23 cellular contexts compared by ENCODE assay signal in the genomic region with DNA sequence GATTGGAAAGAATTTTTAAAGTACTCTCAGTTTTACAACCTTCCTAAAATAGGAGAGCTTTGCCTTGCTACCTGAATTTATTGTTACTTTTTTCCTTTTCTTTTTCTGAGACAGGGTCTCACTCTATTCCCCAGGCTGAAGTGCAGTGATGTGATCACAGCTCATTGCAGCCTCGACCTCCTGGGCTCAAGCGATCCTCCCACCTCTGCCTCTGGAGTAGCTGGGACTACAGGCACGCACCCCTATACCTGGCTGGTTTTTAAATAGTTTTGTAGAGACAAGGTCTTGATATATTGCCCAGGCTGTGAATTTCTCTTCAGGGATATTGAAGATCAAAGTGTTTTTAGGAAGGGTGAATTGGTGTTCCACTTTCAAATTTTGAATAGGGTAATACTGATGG. TPM values are rescaled to one million over a fixed set of nuclear protein-coding genes. Genes with fewer than 3 reads are reported as not detected.
"Had no signal": no experiment of that assay in that cellular context is flagged by ENCODE, and none has a peak within 500 bp of the region (broad histone marks: within the 10 kb centered on the region; RNA-seq: fewer than 3 reads in every experiment).

No MANE protein-coding gene starts in this region.

- H3K27ac ChIP-seq: KMS-11, RWPE1, SJCRH30, VCaP had no signal

- ATAC-seq: activated CD8-positive, alpha-beta T cell treated with anti-CD3 and anti-CD28 coated beads for 36 hours; activated T-cell treated with anti-CD3 and anti-CD28 coated beads, Interleukin-2, amount 50 U/mL, for 72 hours had no signal

- H3K4me3 ChIP-seq: SJCRH30 had no signal

- H3K4me1 Mint-ChIP-seq: activated naive CD4-positive, alpha-beta T cell treated with anti-CD3 and anti-CD28 coated beads, Interleukin-2, amount 10 ng/mL, durations not matched to agents 7 days and 5 days; activated naive CD8-positive, alpha-beta T cell treated with anti-CD3 and anti-CD28 coated beads for 36 hours had no signal

- H3K27ac Mint-ChIP-seq: activated CD8-positive, alpha-beta T cell treated with anti-CD3 and anti-CD28 coated beads for 36 hours; activated naive CD4-positive, alpha-beta T cell treated with anti-CD3 and anti-CD28 coated beads, Interleukin-2, amount 10 ng/mL, durations not matched to agents 7 days and 5 days; activated naive CD8-positive, alpha-beta T cell treated with anti-CD3 and anti-CD28 coated beads for 36 hours; activated T-cell treated with anti-CD3 and anti-CD28 coated beads, Interleukin-2, amount 50 U/mL, for 72 hours; activated T-helper 2 cell treated with anti-CD3 and anti-CD28 coated beads, Interferon-gamma antibody, Interleukin-2, Interleukin-4, amounts not matched to agents 10 μg/mL and 5 μg/mL and 100 μg/mL, durations not matched to agents 14 hours and 24 hours and 36 hours had no signal

- H3K27me3 ChIP-seq: Peyer's patch, SJCRH30 had no signal

- H3K4me1 ChIP-seq: Peyer's patch, SJCRH30 had no signal

- H3K4me3 Mint-ChIP-seq: activated CD8-positive, alpha-beta T cell treated with anti-CD3 and anti-CD28 coated beads for 36 hours; activated naive CD4-positive, alpha-beta T cell treated with anti-CD3 and anti-CD28 coated beads, Interleukin-2, amount 10 ng/mL, durations not matched to agents 7 days and 5 days; activated naive CD8-positive, alpha-beta T cell treated with anti-CD3 and anti-CD28 coated beads for 36 hours; activated T-cell treated with anti-CD3 and anti-CD28 coated beads, Interleukin-2, amount 50 U/mL, for 72 hours had no signal

- H3K9me3 ChIP-seq: Peyer's patch, SJCRH30, SK-N-SH had no signal

- DNase-seq: activated CD4-positive, alpha-beta T cell treated with anti-CD3 and anti-CD28 coated beads for 4 hours; activated CD8-positive, alpha-beta memory T cell treated with anti-CD3 and anti-CD28 coated beads, Interleukin-2, amount 50 U/mL, for 4 hours; activated CD8-positive, alpha-beta T cell treated with anti-CD3 and anti-CD28 coated beads for 36 hours; activated gamma-delta T cell treated with Interleukin-2 at 50 U/mL for 16 hours; activated naive CD4-positive, alpha-beta T cell treated with anti-CD3 and anti-CD28 coated beads, Interleukin-2, amount 10 ng/mL, durations not matched to agents 7 days and 5 days; activated naive CD8-positive, alpha-beta T cell treated with anti-CD3 and anti-CD28 coated beads for 36 hours; activated T-cell treated with anti-CD3 and anti-CD28 coated beads, Interleukin-2, amount 50 U/mL, for 72 hours; NCI-H1092; NCI-H1417; NCI-H1930; NCI-H510A treated with DMSO at 0.1 percent for 48 hours; NCI-H69; Peyer's patch; Right ventricle myocardium superior; SJCRH30; SK-N-SH; T-helper 1 cell had no signal

- H3K36me3 Mint-ChIP-seq: activated naive CD4-positive, alpha-beta T cell treated with anti-CD3 and anti-CD28 coated beads, Interleukin-2, amount 10 ng/mL, durations not matched to agents 7 days and 5 days; activated naive CD8-positive, alpha-beta T cell treated with anti-CD3 and anti-CD28 coated beads for 36 hours had no signal

- H3K4me2 ChIP-seq: KMS-11, SK-N-SH had no signal

- H3K9me2 ChIP-seq: SK-N-SH had no signal

- H3K36me3 ChIP-seq: SJCRH30 had no signal

- H3K9ac ChIP-seq: KMS-11, SK-N-SH had no signal

- H3K9me3 Mint-ChIP-seq: activated CD8-positive, alpha-beta T cell treated with anti-CD3 and anti-CD28 coated beads for 36 hours; activated naive CD4-positive, alpha-beta T cell treated with anti-CD3 and anti-CD28 coated beads, Interleukin-2, amount 10 ng/mL, durations not matched to agents 7 days and 5 days; activated naive CD8-positive, alpha-beta T cell treated with anti-CD3 and anti-CD28 coated beads for 36 hours; activated T-cell treated with anti-CD3 and anti-CD28 coated beads, Interleukin-2, amount 50 U/mL, for 72 hours; activated T-helper 2 cell treated with anti-CD3 and anti-CD28 coated beads, Interferon-gamma antibody, Interleukin-2, Interleukin-4, amounts not matched to agents 10 μg/mL and 5 μg/mL and 100 μg/mL, durations not matched to agents 14 hours and 24 hours and 36 hours had no signal

RNA-seq across cellular contexts. Expression of a gene that starts 3.8 kb away (rescaled TPM):
- total RNA-seq: MCF 10A; SJCRH30; T-helper 2 cell treated with Interferon-gamma antibody and Interleukin-4, amounts not matched to agents 100 ng/mL and 5 ng/mL, for 36 hours had no signal
